ENCODE assay signal across 11 cellular contexts in the genomic region with DNA sequence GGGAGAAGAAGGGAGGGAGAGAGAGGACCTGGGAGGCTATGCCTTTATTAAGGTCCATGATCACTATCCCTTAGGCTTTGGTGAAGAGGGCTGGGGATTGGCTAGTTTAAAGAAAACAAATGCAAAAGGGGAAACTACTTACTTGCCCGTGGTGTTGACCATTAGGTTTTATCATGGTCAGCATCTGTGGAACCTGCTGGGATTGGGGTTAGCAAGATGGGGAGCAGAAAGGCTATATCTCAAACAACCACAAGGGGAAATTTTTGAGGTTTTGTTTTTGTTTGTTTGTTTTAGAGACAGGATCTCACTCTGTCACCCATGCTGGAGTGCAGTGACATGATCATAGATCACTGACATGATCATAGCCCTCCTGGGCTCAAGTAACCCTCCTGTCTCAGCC. TPM values are rescaled to one million over a fixed set of nuclear protein-coding genes. Genes with fewer than 3 reads are reported as not detected.
DNase-seq lines count a peak whose midpoint lies in the region; ATAC-seq, FAIRE-seq and TF ChIP-seq lines count a peak whose summit lies in the region.
"Had no signal": no experiment of that assay in that cellular context is flagged by ENCODE, and none has a peak within 500 bp of the region (broad histone marks: within the 10 kb centered on the region; RNA-seq: fewer than 3 reads in every experiment).

No MANE protein-coding gene starts in this region.

- no peak overlapping the region for H3K23ac ChIP-seq in H1 (ENCODE audit: insufficient read length)

- H2BK12ac ChIP-seq in H1 (ENCODE audit: low read depth, low read length), result no peak overlapping the region

- H3K18ac ChIP-seq in H1 (ENCODE audit: extremely low read depth, low read length), result no peak overlapping the region

- H3K27me3 ChIP-seq in AG04450 (ENCODE audit: control insufficient read depth, insufficient read depth, low read length) (no peaks in the 10 kb centered on the region), H1 (replicated peaks in 1 of 4; ENCODE audit: control insufficient read depth in 3 of 4, extremely low read depth in 1 of 4, insufficient read depth in 3 of 4, low read length in 3 of 4) (no peaks in the 10 kb centered on the region), MG63 (no peaks in the 10 kb centered on the region), upper lobe of right lung (no peaks in the 10 kb centered on the region)
- H3K27me3 ChIP-seq: uterus had no signal

- H3K79me1 ChIP-seq in H1 (ENCODE audit: low read depth, low read length), result no peaks in the 10 kb centered on the region

- TF ChIP-seq RAD21 in H1 (IDR thresholded peaks at IDR 0.05 in 1 of 2, conservative IDR thresholded peaks at IDR 0.05 in 1 of 2; ENCODE audit: low read depth in 2 of 2, low read length in 2 of 2), result no peak; a peak in 1 of 4 replicates

- H3K36me3 ChIP-seq in H1 (ENCODE audit: control insufficient read depth in 2 of 4, insufficient read depth in 4 of 4, low read length in 3 of 4) (no peaks in the 10 kb centered on the region), MG63 (no peaks in the 10 kb centered on the region), upper lobe of right lung (no peaks in the 10 kb centered on the region)
- H3K36me3 ChIP-seq: uterus had no signal

- H2BK5ac ChIP-seq in H1 (ENCODE audit: low read depth, low read length), result no peak overlapping the region

- no peaks in the 10 kb centered on the region for H3K79me2 ChIP-seq in H1 (ENCODE audit: control insufficient read depth in 1 of 2, insufficient read depth in 2 of 2, low read length in 2 of 2)

- H3K56ac ChIP-seq in H1 (replicated peaks; ENCODE audit: insufficient read length, low read depth, low read length), result no peak overlapping the region

- TF ChIP-seq EP300 in H1 (IDR thresholded peaks at IDR 0.05; ENCODE audit: borderline replicate concordance in 1 of 2, low read depth in 2 of 2, low read length in 2 of 2), result no peak

- no peaks in the 10 kb centered on the region for H4K20me1 ChIP-seq in H1 (replicated peaks in 1 of 2; ENCODE audit: control insufficient read depth in 1 of 2, insufficient read depth in 2 of 2, low read length in 2 of 2)

- FAIRE-seq in H1 (lab: Jason Lieb, UNC), result no peak

- intact Hi-C loops in upper lobe of right lung (cut with DNase I), result no loop called here

- POLR2A ChIA-PET in AG04450 (lab: Yijun Ruan, JAX), result no interaction called here
- POLR2A ChIA-PET in H1 (lab: Charles Lee; ENCODE audit: partially characterized antibody), result interaction anchor here (1.0 kb wide), 1 partner anchor 9 kb away, joined by 4 read pairs; the partner anchor contains the start of gene RAD23B

- no peak overlapping the region for H3K4me3 ChIP-seq in AG04450 (ENCODE audit: low read depth, low read length)
- H3K4me3 ChIP-seq in H1 (ENCODE audit: extremely low read depth in 1 of 4, insufficient read depth in 2 of 4, low read depth in 3 of 4, low read length in 4 of 4), result no peak overlapping the region
- no peak overlapping the region for H3K4me3 ChIP-seq in MG63
- no peak overlapping the region for H3K4me3 ChIP-seq in upper lobe of right lung
- H3K4me3 ChIP-seq: uterus had no signal

- no peaks in the 10 kb centered on the region for H3K23me2 ChIP-seq in H1 (ENCODE audit: low read depth, low read length)

- H2BK15ac ChIP-seq in H1 (ENCODE audit: low read length), result no peak overlapping the region

- CTCF ChIA-PET in AG04450 (lab: Charles Lee) (no interaction called here), H1 (lab: Charles Lee; ENCODE audit: partially characterized antibody) (interaction anchor here (1.0 to 1.6 kb wide), 2 partner anchors 13 to 102 kb away, joined by 3 to 6 read pairs; no protein-coding TSS in a partner anchor)

- H4K5ac ChIP-seq in H1 (ENCODE audit: insufficient read length, low read depth, low read length), result no peak overlapping the region

- TF ChIP-seq CTCF in AG04450 (IDR thresholded peaks at IDR 0.05; ENCODE audit: low read depth, low read length) (no peak; the same call in 1 of the 2 replicates), H1 (IDR thresholded peaks at IDR 0.05; ENCODE audit: control extremely low read depth in 1 of 3, insufficient read depth in 1 of 3, low read depth in 1 of 3, low read length in 3 of 3) (peak in 1 of 3 experiments; percentile 11; a peak in 1 of 4 replicates), upper lobe of right lung (IDR thresholded peaks at IDR 0.05) (no peak)

- H3K4ac ChIP-seq in H1 (replicated peaks; ENCODE audit: insufficient read length, low read depth, low read length), result no peak overlapping the region

- no peaks in the 10 kb centered on the region for H3K9me3 ChIP-seq in AG04450 (ENCODE audit: control insufficient read depth, insufficient read depth, low read length)
- no peaks in the 10 kb centered on the region; a peak in 1 of 4 replicates for H3K9me3 ChIP-seq in H1 (ENCODE audit: insufficient read depth in 2 of 2, low read depth in 1 of 2, low read length in 1 of 2)
- no peaks in the 10 kb centered on the region for H3K9me3 ChIP-seq in MG63
- no peaks in the 10 kb centered on the region for H3K9me3 ChIP-seq in upper lobe of right lung
- H3K9me3 ChIP-seq: uterus had no signal

- H3K27ac ChIP-seq in AG04450 (ENCODE audit: low read depth, low read length) (peak overlapping the region; percentile 69), H1 (ENCODE audit: low read depth, low read length) (no peak overlapping the region), upper lobe of right lung (no peak overlapping the region)

- H3K9ac ChIP-seq in H1 (replicated peaks in 1 of 4; ENCODE audit: extremely low read depth in 1 of 4, low read depth in 3 of 4, low read length in 3 of 4), result no peak overlapping the region

- no peak overlapping the region for H2AK5ac ChIP-seq in H1 (ENCODE audit: low read depth, low read length)

- 0 out of 2 replicates have a peak overlapping the region, but pooled peaks have one; percentile 7 for H2AFZ ChIP-seq in H1 (ENCODE audit: low read length)

- peaks cover 0 to 2% (median 0%) of the 10 kb centered on the region in 4 experiments; a peak in 1 of 7 replicates for H3K4me1 ChIP-seq in H1 (replicated peaks in 1 of 4; ENCODE audit: control insufficient read depth in 3 of 4, insufficient read depth in 4 of 4, low read length in 3 of 4)
- H3K4me1 ChIP-seq in upper lobe of right lung, result peaks cover 31% of the 10 kb centered on the region

- no peak overlapping the region for H3K4me2 ChIP-seq in H1 (ENCODE audit: insufficient read depth in 1 of 2, low read depth in 2 of 2, low read length in 2 of 2)

- no peak overlapping the region for H2BK120ac ChIP-seq in H1 (replicated peaks; ENCODE audit: low read depth, low read length)

- TF ChIP-seq POLR2A in H1 (IDR thresholded peaks at IDR 0.05; ENCODE audit: control extremely low read depth in 1 of 2, low read depth in 2 of 2, low read length in 2 of 2), result no peak

- H4K8ac ChIP-seq in H1 (ENCODE audit: extremely low read depth, insufficient read depth, low read length), result no peak overlapping the region

- H3K14ac ChIP-seq in H1 (ENCODE audit: insufficient read length), result no peak overlapping the region

- DNase-seq in AG04450 (ENCODE audit: low read depth, low spot score) (no peak), H1 (ENCODE audit: low read depth in 1 of 2, low spot score in 2 of 2) (no peak), MG63 (no peak), NOMO-1 treated with dmso at 0.1 percent for 144 hours (lab: John Stamatoyannopoulos, UW; ENCODE audit: unreplicated experiment) (no peak), upper lobe of right lung (no peak), AG20443 (ENCODE audit: low spot score) (no peak)
- DNase-seq: activated naive CD8-positive, alpha-beta T cell treated with anti-CD3 and anti-CD28 coated beads for 36 hours; mesendoderm; uterus had no signal

- peak; percentile 71 for ATAC-seq in GM19395 (IDR thresholded peaks at IDR 0.05; ENCODE audit: unreplicated experiment)
- peak; percentile 67 for ATAC-seq in HG03432 (IDR thresholded peaks at IDR 0.05; ENCODE audit: unreplicated experiment)
- no peak for ATAC-seq in upper lobe of right lung

- H2BK20ac ChIP-seq in H1 (ENCODE audit: low read length), result no peak overlapping the region

- WGBS in H1 (ENCODE audit: extremely low coverage in 1 of 2, insufficient coverage in 1 of 2, insufficient read length in 1 of 2, insufficient replicate concordance in 2 of 2, low coverage in 1 of 2, low lambda C conversion rate in 2 of 2, missing lambda C conversion rate in 1 of 2), 2 experiments, result 89% methylated on average over 1 of the region's 1 CpG; no CpG with 5 or more reads in 1 of the 2 experiments

- H4K91ac ChIP-seq in H1 (replicated peaks; ENCODE audit: insufficient read length, low read length), result no peak overlapping the region

TF ChIP-seq in H1, 55 proteins besides CTCF, POLR2A, EP300 and RAD21 (continues in another document):
- TF ChIP-seq HDAC6 (IDR thresholded peaks at IDR 0.05; ENCODE audit: low read depth, low read length) (no peak), CEBPB (IDR thresholded peaks at IDR 0.05; ENCODE audit: low read depth, low read length) (no peak), ATF3 (IDR thresholded peaks at IDR 0.05; ENCODE audit: insufficient read depth, low read depth, low read length) (no peak), MAFK (IDR thresholded peaks at IDR 0.05; ENCODE audit: low read depth, low read length) (no peak), BCL11A (IDR thresholded peaks at IDR 0.05; ENCODE audit: low read depth in 2 of 2, low read length in 2 of 2) (no peak), SIN3A (conservative IDR thresholded peaks at IDR 0.05 in 1 of 2, IDR thresholded peaks at IDR 0.05 in 1 of 2; ENCODE audit: low read depth in 1 of 2, low read length in 2 of 2) (no peak), SAP30 (IDR thresholded peaks at IDR 0.05; ENCODE audit: insufficient read depth, insufficient replicate concordance, low read length) (no peak), BACH1 (IDR thresholded peaks at IDR 0.05; ENCODE audit: low read length) (no peak), RXRA (IDR thresholded peaks at IDR 0.05; ENCODE audit: insufficient read depth, low read depth, low read length) (no peak)

RNA-seq across cellular contexts. Expression of gene RAD23B, which starts 9.0 kb away (rescaled TPM):
- polyA plus RNA-seq in AG04450 (2011; rRNA removed) (214 and 224 TPM in 2 replicates), H1 (2011; rRNA removed) (91.9 and 97.1 TPM in 2 replicates)
- polyA minus RNA-seq in AG04450 (2011; rRNA and poly(A)+ RNA removed), result 309 and 330 TPM in 2 replicates
- total RNA-seq in H1 (2021; fragmentation: NEBNext Ultra II Directional; extraction: Animal tissue kit (Norgen Biotek cat#: 25700)), result 162 and 165 TPM in 2 replicates
- 131 TPM for polyA plus RNA-seq in H1 (2011; cell fraction: cytosol; rRNA removed)
- polyA plus RNA-seq in H1 (2011; cell fraction: nucleus; rRNA removed), result 107 TPM
- polyA plus RNA-seq in H1 (2012, experiment 1 of 2), result 92.8 to 135 TPM (median 97.9 TPM) in 4 replicates
- 18.8 TPM for polyA plus RNA-seq in H1 (2012, experiment 2 of 2)
- polyA plus RNA-seq in H1 (2013, experiment 1 of 2), result 113 TPM
- 121 TPM for polyA plus RNA-seq in H1 (2013, experiment 2 of 2)
- polyA minus RNA-seq in H1 (2011; rRNA and poly(A)+ RNA removed), result 183 and 188 TPM in 2 replicates
- 187 TPM for polyA minus RNA-seq in H1 (2011; cell fraction: cytosol; rRNA and poly(A)+ RNA removed)
- polyA minus RNA-seq in H1 (2011; cell fraction: nucleus; rRNA and poly(A)+ RNA removed), result 75.9 TPM
- 166 and 169 TPM in 2 replicates for total RNA-seq in MG63 (2014; rRNA removed; shearing (Covaris generic); ENCODE audit: low replicate concordance)
- 98.0 TPM for total RNA-seq in upper lobe of right lung
